ENCODE assay signal across 1 cellular context in genomic region chr1:173301507-173301906, GRCh38.
TF ChIP-seq lines count a peak whose summit lies in the region.

No MANE protein-coding gene starts in this region.

TF ChIP-seq in SK-N-SH treated with all-trans-retinoic acid at 6 μM for 48 hours, 23 proteins besides CTCF, POLR2A, EP300 and RAD21 (continued from another document):
- TF ChIP-seq CSRNP3 (CRISPR knock-in tag; IDR thresholded peaks at IDR 0.05): no peak
- TF ChIP-seq ZC3H10 (CRISPR knock-in tag; IDR thresholded peaks at IDR 0.05): no peak
